21 cellular contexts compared by ENCODE assay signal in genomic region chr16:74315059-74315458, GRCh38.
"Had no signal": no experiment of that assay in that cellular context is flagged by ENCODE, and none has a peak within 500 bp of the region (broad histone marks: within the 10 kb centered on the region; RNA-seq: fewer than 3 reads in every experiment).

No MANE protein-coding gene starts in this region.

- H3K27me3 ChIP-seq: colonic mucosa, suprapubic skin, transverse colon had no signal

- H3K9ac ChIP-seq: parathyroid adenoma had no signal

- H3K4me3 Mint-ChIP-seq: dendritic cell treated with granulocyte-macrophage colony-stimulating factor and Interleukin-4, amounts not matched to agents 40 ng/mL and 50 ng/mL, for 4 days; memory B cell; natural killer cell; neural crest cell; stimulated activated naive CD8-positive, alpha-beta T cell treated with anti-CD3 and anti-CD28 coated beads, Interleukin-15, amount 100 ng/mL, for 72 hours had no signal

- H3K4me1 ChIP-seq: colonic mucosa, parathyroid adenoma, suprapubic skin, transverse colon had no signal

- DNase-seq: colonic mucosa; effector memory CD4-positive, alpha-beta T cell; erythroblast; kidney; natural killer cell; stimulated activated CD4-positive, alpha-beta T cell treated with anti-CD3 and anti-CD28 coated beads, Interleukin-12 subunit alpha, Interleukin-12 subunit beta, amount 100 ng/mL, for 4 hours; stimulated activated CD4-positive, alpha-beta T cell treated with anti-CD3 and anti-CD28 coated beads, Interleukin-1b, Interleukin-23, amount 100 ng/mL, for 48 hours; stimulated activated CD4-positive, alpha-beta T cell treated with anti-CD3 and anti-CD28 coated beads, Interleukin-4, amount 100 ng/mL, for 1 hour; stimulated activated CD8-positive, alpha-beta memory T cell treated with anti-CD3 and anti-CD28 coated beads, Interleukin-4, amount 100 ng/mL, for 48 hours; stimulated activated naive CD4-positive, alpha-beta T cell; stimulated activated naive CD8-positive, alpha-beta T cell treated with anti-CD3 and anti-CD28 coated beads, Interleukin-15, amount 100 ng/mL, for 72 hours; transverse colon had no signal

- H3K4me3 ChIP-seq: colonic mucosa, lung, smooth muscle cell, suprapubic skin, transverse colon had no signal

- FAIRE-seq: frontal cortex, kidney had no signal

- H3K4me2 ChIP-seq: smooth muscle cell had no signal

- H3K9me3 Mint-ChIP-seq: dendritic cell treated with granulocyte-macrophage colony-stimulating factor and Interleukin-4, amounts not matched to agents 40 ng/mL and 50 ng/mL, for 4 days; memory B cell; natural killer cell; neural crest cell; stimulated activated naive CD8-positive, alpha-beta T cell treated with anti-CD3 and anti-CD28 coated beads, Interleukin-15, amount 100 ng/mL, for 72 hours had no signal

- H2AFZ ChIP-seq: parathyroid adenoma had no signal

- H3K9me3 ChIP-seq: colonic mucosa, suprapubic skin, transverse colon had no signal

- H3K4me1 Mint-ChIP-seq: memory B cell; natural killer cell; neural crest cell; stimulated activated naive CD8-positive, alpha-beta T cell treated with anti-CD3 and anti-CD28 coated beads, Interleukin-15, amount 100 ng/mL, for 72 hours had no signal

- H3K27ac Mint-ChIP-seq: dendritic cell treated with granulocyte-macrophage colony-stimulating factor and Interleukin-4, amounts not matched to agents 40 ng/mL and 50 ng/mL, for 4 days; memory B cell had no signal

- H3K27ac ChIP-seq: colonic mucosa, parathyroid adenoma, suprapubic skin, transverse colon had no signal

- H3K36me3 ChIP-seq: colonic mucosa, suprapubic skin, transverse colon had no signal

- H3K36me3 Mint-ChIP-seq: natural killer cell had no signal

- H3K79me2 ChIP-seq: parathyroid adenoma had no signal

- H3K27me3 Mint-ChIP-seq: dendritic cell treated with granulocyte-macrophage colony-stimulating factor and Interleukin-4, amounts not matched to agents 40 ng/mL and 50 ng/mL, for 4 days; memory B cell; progenitor cell of endocrine pancreas; stimulated activated naive CD8-positive, alpha-beta T cell treated with anti-CD3 and anti-CD28 coated beads, Interleukin-15, amount 100 ng/mL, for 72 hours had no signal
